In genomic region chr2:145748927-145749326, GRCh38 we compare ENCODE assay signal across 13 cellular contexts.
DNase-seq lines count a peak whose midpoint lies in the region; ATAC-seq and TF ChIP-seq lines count a peak whose summit lies in the region.
"Had no signal": no experiment of that assay in that cellular context is flagged by ENCODE, and none has a peak within 500 bp of the region (broad histone marks: within the 10 kb centered on the region; RNA-seq: fewer than 3 reads in every experiment).

No MANE protein-coding gene starts in this region.

- peak overlapping the region; percentile 96 for H3K27ac ChIP-seq in OCI-LY1 (ENCODE audit: low read depth, low read length, poor library complexity, severe bottlenecking)
- no peak overlapping the region for H3K27ac ChIP-seq in testis
- H3K27ac ChIP-seq: breast epithelium had no signal

- H3K27me3 ChIP-seq in OCI-LY1 (ENCODE audit: insufficient read depth, low read length) = no peaks in the 10 kb centered on the region
- no peaks in the 10 kb centered on the region for H3K27me3 ChIP-seq in testis
- H3K27me3 ChIP-seq: breast epithelium had no signal

- H3K36me3 ChIP-seq in OCI-LY1 (ENCODE audit: insufficient read depth, low read length) (no peaks in the 10 kb centered on the region), testis (ENCODE audit: low read depth, missing control alignments) (no peaks in the 10 kb centered on the region)
- H3K36me3 ChIP-seq: breast epithelium had no signal

- WGBS in testis, 2 donors = 67 to 70% methylated on average over 2 of the region's 2 CpGs

- H3K4me2 ChIP-seq in OCI-LY1 (ENCODE audit: low read length) = no peak overlapping the region

- peaks cover 64% of the 10 kb centered on the region for H3K4me1 ChIP-seq in OCI-LY1 (ENCODE audit: insufficient read depth, low read length, severe bottlenecking)
- peaks cover 13% of the 10 kb centered on the region for H3K4me1 ChIP-seq in testis
- H3K4me1 ChIP-seq: breast epithelium had no signal

- no peak for TF ChIP-seq POLR2A in testis (IDR thresholded peaks at IDR 0.05)

- no peak overlapping the region for H3K4me3 ChIP-seq in OCI-LY1 (ENCODE audit: low read depth, low read length, poor library complexity, severe bottlenecking)
- no peak overlapping the region for H3K4me3 ChIP-seq in testis
- H3K4me3 ChIP-seq: breast epithelium had no signal

- peak overlapping the region; percentile 74; the same call in 1 of the 2 replicates for H3K9ac ChIP-seq in OCI-LY1 (ENCODE audit: low read length)

- intact Hi-C loops in testis (cut with DNase I; ENCODE audit: low total_unique reads) = no loop called here

- ATAC-seq in GM18508 (IDR thresholded peaks at IDR 0.05; ENCODE audit: insufficient read depth, unreplicated experiment) (peak; percentile 47), GM19468 (IDR thresholded peaks at IDR 0.05; ENCODE audit: extremely low read depth, unreplicated experiment) (peak; percentile 50), HG02970 (IDR thresholded peaks at IDR 0.05; ENCODE audit: low FRiP score, unreplicated experiment) (peak; percentile 44)
- ATAC-seq: T-helper 17 cell had no signal

- no peaks in the 10 kb centered on the region; the same call in 1 of the 2 replicates for H3F3A ChIP-seq in OCI-LY1 (ENCODE audit: insufficient read depth, low read length)

- no peaks in the 10 kb centered on the region for H3K79me2 ChIP-seq in OCI-LY1 (ENCODE audit: insufficient read depth, low read length)

- H2AFZ ChIP-seq in OCI-LY1 (ENCODE audit: low read length) = peak overlapping the region; percentile 54; the same call in 1 of the 2 replicates

- TF ChIP-seq CTCF in OCI-LY1 (IDR thresholded peaks at IDR 0.05; ENCODE audit: low read length) (no peak), testis (IDR thresholded peaks at IDR 0.05) (no peak)

- H4K20me1 ChIP-seq in OCI-LY1 (ENCODE audit: insufficient read depth, low read length) = no peaks in the 10 kb centered on the region

- H3K9me3 ChIP-seq in OCI-LY1 (ENCODE audit: low read length) (no peaks in the 10 kb centered on the region), testis (no peaks in the 10 kb centered on the region)
- H3K9me3 ChIP-seq: breast epithelium had no signal

- no peaks in the 10 kb centered on the region for H3K9me2 ChIP-seq in OCI-LY1 (ENCODE audit: low read depth, low read length)

- no peak for DNase-seq in testis
- no peak for DNase-seq in COLO668 (lab: John Stamatoyannopoulos, UW; ENCODE audit: unreplicated experiment)
- no peak for DNase-seq in hepatic stellate cell (ENCODE audit: low spot score)
- DNase-seq in stimulated activated CD4-positive, alpha-beta T cell treated with anti-CD3 and anti-CD28 coated beads, Interleukin-4, amount 100 ng/mL, for 24 hours = no peak
- DNase-seq: NCI-H1417 treated with DMSO at 0.1 percent for 48 hours; nucleus accumbens; stimulated activated CD4-positive, alpha-beta T cell treated with anti-CD3 and anti-CD28 coated beads, Interleukin-2, amount 100 ng/mL, for 24 hours; T-helper 17 cell had no signal
